ENCODE assay signal across 1 cellular context in the genomic region with DNA sequence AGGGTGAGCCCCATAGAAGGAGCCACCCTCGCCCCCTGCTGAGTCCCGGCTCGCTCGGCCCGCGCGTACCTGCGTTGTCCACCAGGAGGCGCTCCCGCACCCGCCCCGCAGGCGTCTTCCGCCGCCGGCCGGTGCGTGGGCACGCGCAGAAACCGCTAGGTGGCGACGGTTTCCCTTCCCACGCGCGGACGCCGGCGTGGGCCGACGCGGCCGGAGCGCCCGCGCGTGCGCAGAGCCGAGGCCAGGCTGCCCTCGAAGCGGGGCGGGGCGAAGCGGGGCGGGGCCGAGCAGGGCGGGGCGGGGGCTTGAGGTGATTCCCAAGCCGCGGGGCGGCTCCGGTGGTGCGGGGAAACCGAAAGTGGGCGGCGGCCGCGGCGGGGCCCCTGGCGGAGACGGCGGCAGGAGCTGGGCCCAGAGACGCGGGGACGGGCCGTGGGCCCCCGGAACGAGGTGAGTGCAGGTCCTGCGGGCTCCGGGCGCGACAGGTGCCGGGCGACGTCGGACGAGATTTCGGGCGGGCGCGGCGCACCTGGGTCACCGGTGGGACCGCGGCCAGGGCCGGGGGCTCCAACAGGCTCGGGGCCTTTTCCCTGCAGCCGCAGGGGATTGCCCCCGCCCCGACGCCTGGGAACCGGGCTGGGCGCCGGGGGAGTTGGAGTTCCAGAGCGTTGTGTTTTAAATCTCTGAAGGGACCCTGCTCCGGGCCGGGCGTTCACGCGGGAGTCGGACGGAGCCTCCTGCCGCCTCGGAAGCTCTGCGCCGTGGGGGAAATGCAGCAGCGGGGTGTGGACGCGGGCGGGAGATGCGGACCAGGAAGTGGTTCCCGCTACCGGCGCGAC.
TF ChIP-seq lines count a peak whose summit lies in the region.

A gene with protein sequence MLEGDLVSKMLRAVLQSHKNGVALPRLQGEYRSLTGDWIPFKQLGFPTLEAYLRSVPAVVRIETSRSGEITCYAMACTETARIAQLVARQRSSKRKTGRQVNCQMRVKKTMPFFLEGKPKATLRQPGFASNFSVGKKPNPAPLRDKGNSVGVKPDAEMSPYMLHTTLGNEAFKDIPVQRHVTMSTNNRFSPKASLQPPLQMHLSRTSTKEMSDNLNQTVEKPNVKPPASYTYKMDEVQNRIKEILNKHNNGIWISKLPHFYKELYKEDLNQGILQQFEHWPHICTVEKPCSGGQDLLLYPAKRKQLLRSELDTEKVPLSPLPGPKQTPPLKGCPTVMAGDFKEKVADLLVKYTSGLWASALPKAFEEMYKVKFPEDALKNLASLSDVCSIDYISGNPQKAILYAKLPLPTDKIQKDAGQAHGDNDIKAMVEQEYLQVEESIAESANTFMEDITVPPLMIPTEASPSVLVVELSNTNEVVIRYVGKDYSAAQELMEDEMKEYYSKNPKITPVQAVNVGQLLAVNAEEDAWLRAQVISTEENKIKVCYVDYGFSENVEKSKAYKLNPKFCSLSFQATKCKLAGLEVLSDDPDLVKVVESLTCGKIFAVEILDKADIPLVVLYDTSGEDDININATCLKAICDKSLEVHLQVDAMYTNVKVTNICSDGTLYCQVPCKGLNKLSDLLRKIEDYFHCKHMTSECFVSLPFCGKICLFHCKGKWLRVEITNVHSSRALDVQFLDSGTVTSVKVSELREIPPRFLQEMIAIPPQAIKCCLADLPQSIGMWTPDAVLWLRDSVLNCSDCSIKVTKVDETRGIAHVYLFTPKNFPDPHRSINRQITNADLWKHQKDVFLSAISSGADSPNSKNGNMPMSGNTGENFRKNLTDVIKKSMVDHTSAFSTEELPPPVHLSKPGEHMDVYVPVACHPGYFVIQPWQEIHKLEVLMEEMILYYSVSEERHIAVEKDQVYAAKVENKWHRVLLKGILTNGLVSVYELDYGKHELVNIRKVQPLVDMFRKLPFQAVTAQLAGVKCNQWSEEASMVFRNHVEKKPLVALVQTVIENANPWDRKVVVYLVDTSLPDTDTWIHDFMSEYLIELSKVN (plus strand): TSS at position 308 of the 839 bp plus-strand sequence. CDS start 16,370 bp downstream, outside the sequence.

TF ChIP-seq in HepG2, 621 proteins besides CTCF, POLR2A, EP300 and RAD21 (continued from another document and continues in another):
- no peak for TF ChIP-seq ISX (CRISPR knock-in tag; conservative IDR thresholded peaks at IDR 0.05)
- TF ChIP-seq NFIC (IDR thresholded peaks at IDR 0.05; ENCODE audit: low read length): no peak
- TF ChIP-seq ZNF629 (CRISPR knock-in tag; conservative IDR thresholded peaks at IDR 0.05): peak; percentile 51; the same call in 1 of the 2 replicates
- no peak for TF ChIP-seq SSRP1 (CRISPR knock-in tag; IDR thresholded peaks at IDR 0.05)
- TF ChIP-seq SOX13 (IDR thresholded peaks at IDR 0.05): no peak
- TF ChIP-seq SOX13 (CRISPR knock-in tag; conservative IDR thresholded peaks at IDR 0.05 in 1 of 2, IDR thresholded peaks at IDR 0.05 in 1 of 2): peak in 1 of 2 experiments; percentile 81; a peak in 1 of 4 replicates
- TF ChIP-seq WIZ (CRISPR knock-in tag; IDR thresholded peaks at IDR 0.05): 0 out of 2 replicates have a peak, but pooled peaks have one; percentile 4
- TF ChIP-seq HDAC1 (CRISPR knock-in tag; IDR thresholded peaks at IDR 0.05): peak; percentile 100
- TF ChIP-seq, protein P1, sequence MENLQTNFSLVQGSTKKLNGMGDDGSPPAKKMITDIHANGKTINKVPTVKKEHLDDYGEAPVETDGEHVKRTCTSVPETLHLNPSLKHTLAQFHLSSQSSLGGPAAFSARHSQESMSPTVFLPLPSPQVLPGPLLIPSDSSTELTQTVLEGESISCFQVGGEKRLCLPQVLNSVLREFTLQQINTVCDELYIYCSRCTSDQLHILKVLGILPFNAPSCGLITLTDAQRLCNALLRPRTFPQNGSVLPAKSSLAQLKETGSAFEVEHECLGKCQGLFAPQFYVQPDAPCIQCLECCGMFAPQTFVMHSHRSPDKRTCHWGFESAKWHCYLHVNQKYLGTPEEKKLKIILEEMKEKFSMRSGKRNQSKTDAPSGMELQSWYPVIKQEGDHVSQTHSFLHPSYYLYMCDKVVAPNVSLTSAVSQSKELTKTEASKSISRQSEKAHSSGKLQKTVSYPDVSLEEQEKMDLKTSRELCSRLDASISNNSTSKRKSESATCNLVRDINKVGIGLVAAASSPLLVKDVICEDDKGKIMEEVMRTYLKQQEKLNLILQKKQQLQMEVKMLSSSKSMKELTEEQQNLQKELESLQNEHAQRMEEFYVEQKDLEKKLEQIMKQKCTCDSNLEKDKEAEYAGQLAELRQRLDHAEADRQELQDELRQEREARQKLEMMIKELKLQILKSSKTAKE (CRISPR knock-in tag; IDR thresholded peaks at IDR 0.05; ENCODE audit: borderline replicate concordance): no peak
- TF ChIP-seq, protein P2, sequence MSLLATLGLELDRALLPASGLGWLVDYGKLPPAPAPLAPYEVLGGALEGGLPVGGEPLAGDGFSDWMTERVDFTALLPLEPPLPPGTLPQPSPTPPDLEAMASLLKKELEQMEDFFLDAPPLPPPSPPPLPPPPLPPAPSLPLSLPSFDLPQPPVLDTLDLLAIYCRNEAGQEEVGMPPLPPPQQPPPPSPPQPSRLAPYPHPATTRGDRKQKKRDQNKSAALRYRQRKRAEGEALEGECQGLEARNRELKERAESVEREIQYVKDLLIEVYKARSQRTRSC (CRISPR knock-in tag; IDR thresholded peaks at IDR 0.05; ENCODE audit: low read depth): no peak
- peak; percentile 82; the same call in 1 of the 2 replicates for TF ChIP-seq ZNF768 (CRISPR knock-in tag; IDR thresholded peaks at IDR 0.05)
- no peak for TF ChIP-seq MZF1 (CRISPR knock-in tag; IDR thresholded peaks at IDR 0.05; ENCODE audit: borderline replicate concordance)
- TF ChIP-seq ZBTB38 (CRISPR knock-in tag; IDR thresholded peaks at IDR 0.05): peak; percentile 69
- peak; percentile 73; the same call in 1 of the 2 replicates for TF ChIP-seq SOX5 (CRISPR knock-in tag; IDR thresholded peaks at IDR 0.05; ENCODE audit: borderline replicate concordance)
- peak; percentile 55; the same call in 1 of the 2 replicates for TF ChIP-seq ETV6 (CRISPR knock-in tag; conservative IDR thresholded peaks at IDR 0.05)
- peak; percentile 86 for TF ChIP-seq KAT7 (CRISPR knock-in tag; IDR thresholded peaks at IDR 0.05; ENCODE audit: borderline replicate concordance)
- no peak for TF ChIP-seq ZSCAN12 (CRISPR knock-in tag; IDR thresholded peaks at IDR 0.05)
- TF ChIP-seq RXRA (CRISPR knock-in tag; IDR thresholded peaks at IDR 0.05): peak; percentile 16; the same call in 1 of the 2 replicates
- TF ChIP-seq CCAR2 (optimal IDR thresholded peaks at IDR 0.05; ENCODE audit: low read depth, low read length): peak; percentile 86
- TF ChIP-seq EED (CRISPR knock-in tag; IDR thresholded peaks at IDR 0.05): peak; percentile 24; the same call in 1 of the 2 replicates
- 0 out of 2 replicates have a peak, but pooled peaks have one; percentile 25 for TF ChIP-seq ZNF430 (CRISPR knock-in tag; IDR thresholded peaks at IDR 0.05)
- TF ChIP-seq ZNF296 (CRISPR knock-in tag; conservative IDR thresholded peaks at IDR 0.05): no peak
- peak; percentile 69 for TF ChIP-seq RBFOX2 (IDR thresholded peaks at IDR 0.05; ENCODE audit: low read depth, low read length)
- TF ChIP-seq ARNT (IDR thresholded peaks at IDR 0.05): no peak
- TF ChIP-seq ZNF788 (CRISPR knock-in tag; IDR thresholded peaks at IDR 0.05; ENCODE audit: borderline replicate concordance): peak; percentile 85; the same call in 1 of the 2 replicates
- no peak for TF ChIP-seq CHD4 (IDR thresholded peaks at IDR 0.05; ENCODE audit: borderline replicate concordance, low read length)
- TF ChIP-seq ZNF777 (CRISPR knock-in tag; IDR thresholded peaks at IDR 0.05): peak; percentile 66; the same call in 1 of the 2 replicates
- TF ChIP-seq, protein P3, sequence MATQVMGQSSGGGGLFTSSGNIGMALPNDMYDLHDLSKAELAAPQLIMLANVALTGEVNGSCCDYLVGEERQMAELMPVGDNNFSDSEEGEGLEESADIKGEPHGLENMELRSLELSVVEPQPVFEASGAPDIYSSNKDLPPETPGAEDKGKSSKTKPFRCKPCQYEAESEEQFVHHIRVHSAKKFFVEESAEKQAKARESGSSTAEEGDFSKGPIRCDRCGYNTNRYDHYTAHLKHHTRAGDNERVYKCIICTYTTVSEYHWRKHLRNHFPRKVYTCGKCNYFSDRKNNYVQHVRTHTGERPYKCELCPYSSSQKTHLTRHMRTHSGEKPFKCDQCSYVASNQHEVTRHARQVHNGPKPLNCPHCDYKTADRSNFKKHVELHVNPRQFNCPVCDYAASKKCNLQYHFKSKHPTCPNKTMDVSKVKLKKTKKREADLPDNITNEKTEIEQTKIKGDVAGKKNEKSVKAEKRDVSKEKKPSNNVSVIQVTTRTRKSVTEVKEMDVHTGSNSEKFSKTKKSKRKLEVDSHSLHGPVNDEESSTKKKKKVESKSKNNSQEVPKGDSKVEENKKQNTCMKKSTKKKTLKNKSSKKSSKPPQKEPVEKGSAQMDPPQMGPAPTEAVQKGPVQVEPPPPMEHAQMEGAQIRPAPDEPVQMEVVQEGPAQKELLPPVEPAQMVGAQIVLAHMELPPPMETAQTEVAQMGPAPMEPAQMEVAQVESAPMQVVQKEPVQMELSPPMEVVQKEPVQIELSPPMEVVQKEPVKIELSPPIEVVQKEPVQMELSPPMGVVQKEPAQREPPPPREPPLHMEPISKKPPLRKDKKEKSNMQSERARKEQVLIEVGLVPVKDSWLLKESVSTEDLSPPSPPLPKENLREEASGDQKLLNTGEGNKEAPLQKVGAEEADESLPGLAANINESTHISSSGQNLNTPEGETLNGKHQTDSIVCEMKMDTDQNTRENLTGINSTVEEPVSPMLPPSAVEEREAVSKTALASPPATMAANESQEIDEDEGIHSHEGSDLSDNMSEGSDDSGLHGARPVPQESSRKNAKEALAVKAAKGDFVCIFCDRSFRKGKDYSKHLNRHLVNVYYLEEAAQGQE (IDR thresholded peaks at IDR 0.05; ENCODE audit: borderline replicate concordance in 1 of 2, low read depth in 1 of 2, low read length in 2 of 2): peak in 1 of 2 experiments; percentile 22; a peak in 1 of 4 replicates
- peak; percentile 71; the same call in 1 of the 2 replicates for TF ChIP-seq GFI1 (CRISPR knock-in tag; IDR thresholded peaks at IDR 0.05; ENCODE audit: borderline replicate concordance)
- no peak for TF ChIP-seq HES4 (CRISPR knock-in tag; IDR thresholded peaks at IDR 0.05; ENCODE audit: borderline replicate concordance)
- no peak for TF ChIP-seq ZNF260 (CRISPR knock-in tag; IDR thresholded peaks at IDR 0.05; ENCODE audit: borderline replicate concordance, low read depth)
- TF ChIP-seq ZZZ3 (CRISPR knock-in tag; IDR thresholded peaks at IDR 0.05; ENCODE audit: borderline replicate concordance): no peak
- TF ChIP-seq, protein P4, sequence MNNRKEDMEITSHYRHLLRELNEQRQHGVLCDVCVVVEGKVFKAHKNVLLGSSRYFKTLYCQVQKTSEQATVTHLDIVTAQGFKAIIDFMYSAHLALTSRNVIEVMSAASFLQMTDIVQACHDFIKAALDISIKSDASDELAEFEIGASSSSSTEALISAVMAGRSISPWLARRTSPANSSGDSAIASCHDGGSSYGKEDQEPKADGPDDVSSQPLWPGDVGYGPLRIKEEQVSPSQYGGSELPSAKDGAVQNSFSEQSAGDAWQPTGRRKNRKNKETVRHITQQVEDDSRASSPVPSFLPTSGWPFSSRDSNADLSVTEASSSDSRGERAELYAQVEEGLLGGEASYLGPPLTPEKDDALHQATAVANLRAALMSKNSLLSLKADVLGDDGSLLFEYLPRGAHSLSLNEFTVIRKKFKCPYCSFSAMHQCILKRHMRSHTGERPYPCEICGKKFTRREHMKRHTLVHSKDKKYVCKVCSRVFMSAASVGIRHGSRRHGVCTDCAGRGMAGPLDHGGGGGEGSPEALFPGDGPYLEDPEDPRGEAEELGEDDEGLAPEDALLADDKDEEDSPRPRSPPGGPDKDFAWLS (CRISPR knock-in tag; IDR thresholded peaks at IDR 0.05; ENCODE audit: borderline replicate concordance): no peak
- peak; percentile 40; the same call in 1 of the 2 replicates for TF ChIP-seq ZNF12 (CRISPR knock-in tag; IDR thresholded peaks at IDR 0.05)
- TF ChIP-seq ZBTB1 (CRISPR knock-in tag; IDR thresholded peaks at IDR 0.05; ENCODE audit: borderline replicate concordance): no peak
- TF ChIP-seq ETV5 (CRISPR knock-in tag; IDR thresholded peaks at IDR 0.05; ENCODE audit: borderline replicate concordance): peak; percentile 68; the same call in 1 of the 2 replicates
- TF ChIP-seq MYC (CRISPR knock-in tag; IDR thresholded peaks at IDR 0.05; ENCODE audit: borderline replicate concordance): peak; percentile 77
- TF ChIP-seq PHF5A (CRISPR knock-in tag; IDR thresholded peaks at IDR 0.05; ENCODE audit: low read depth, unreplicated experiment): no peak
- peak; percentile 87; the same call in 1 of the 2 replicates for TF ChIP-seq ZKSCAN8 (CRISPR knock-in tag; IDR thresholded peaks at IDR 0.05; ENCODE audit: borderline replicate concordance)
- TF ChIP-seq PLRG1 (conservative IDR thresholded peaks at IDR 0.05): no peak
- peak; percentile 100 for TF ChIP-seq HDAC2 (CRISPR knock-in tag; IDR thresholded peaks at IDR 0.05)
- peak; percentile 34; the same call in 1 of the 2 replicates for TF ChIP-seq TMF1 (CRISPR knock-in tag; IDR thresholded peaks at IDR 0.05; ENCODE audit: low read depth)
- no peak for TF ChIP-seq ZNF225 (CRISPR knock-in tag; IDR thresholded peaks at IDR 0.05)
- TF ChIP-seq JUND (CRISPR knock-in tag; IDR thresholded peaks at IDR 0.05): no peak
- TF ChIP-seq ZNF558 (CRISPR knock-in tag; IDR thresholded peaks at IDR 0.05; ENCODE audit: borderline replicate concordance): peak; percentile 55; the same call in 1 of the 2 replicates
- peak; percentile 42; the same call in 1 of the 3 replicates for TF ChIP-seq MXI1 (IDR thresholded peaks at IDR 0.05; ENCODE audit: borderline replicate concordance, low read depth, low read length)
- TF ChIP-seq, protein P5, sequence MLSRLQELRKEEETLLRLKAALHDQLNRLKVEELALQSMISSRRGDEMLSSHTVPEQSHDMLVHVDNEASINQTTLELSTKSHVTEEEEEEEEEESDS (CRISPR knock-in tag; IDR thresholded peaks at IDR 0.05; ENCODE audit: borderline replicate concordance): 0 out of 2 replicates have a peak, but pooled peaks have one; percentile 27
- no peak for TF ChIP-seq NRL (CRISPR knock-in tag; IDR thresholded peaks at IDR 0.05; ENCODE audit: borderline replicate concordance)
- TF ChIP-seq ZNF790 (CRISPR knock-in tag; IDR thresholded peaks at IDR 0.05; ENCODE audit: borderline replicate concordance): no peak
- no peak for TF ChIP-seq ARNTL (CRISPR knock-in tag; IDR thresholded peaks at IDR 0.05)
- peak; percentile 46; the same call in 1 of the 2 replicates for TF ChIP-seq KAT8 (CRISPR knock-in tag; IDR thresholded peaks at IDR 0.05)
- TF ChIP-seq NFYC (CRISPR knock-in tag; IDR thresholded peaks at IDR 0.05): no peak
- TF ChIP-seq ZNF232 (CRISPR knock-in tag; IDR thresholded peaks at IDR 0.05; ENCODE audit: borderline replicate concordance): no peak
